In the genomic region with DNA sequence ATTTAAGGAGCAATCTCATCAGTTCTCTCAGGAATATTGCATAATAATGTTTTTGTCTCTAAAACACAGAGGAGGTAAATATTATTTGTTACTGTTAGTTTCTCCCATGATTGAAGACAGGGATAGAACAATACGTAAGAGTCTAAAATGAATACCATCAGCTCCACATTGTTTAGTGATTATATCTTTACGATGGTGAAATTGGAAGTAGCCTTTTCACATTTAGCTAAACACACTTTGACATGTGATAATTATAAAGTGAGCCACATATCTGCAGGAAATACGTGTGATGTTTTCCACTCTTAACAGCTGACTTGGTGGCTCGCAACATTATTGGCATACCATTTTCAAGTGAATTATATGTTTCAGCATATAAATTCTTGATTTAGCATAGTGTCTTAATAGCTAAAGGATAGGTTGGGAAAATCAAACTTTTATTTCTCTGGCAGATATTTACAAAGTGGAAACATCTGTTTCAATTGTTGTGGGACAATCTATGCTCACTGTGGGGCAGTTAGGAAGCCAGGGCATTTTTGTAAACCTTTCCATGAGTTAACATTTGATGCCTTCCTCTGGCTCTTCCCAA, we compare ENCODE assay signal across 1 cellular context.
TF ChIP-seq lines count a peak whose summit lies in the region.

No MANE protein-coding gene starts in this region.

TF ChIP-seq in SK-N-SH, 30 proteins besides CTCF, POLR2A, EP300 and RAD21 (continued from another document):
- TF ChIP-seq PBX3 (IDR thresholded peaks at IDR 0.05), result no peak; the same call in 1 of the 2 replicates
- no peak for TF ChIP-seq MEF2A (IDR thresholded peaks at IDR 0.05; ENCODE audit: borderline replicate concordance, low read depth)
- TF ChIP-seq FOSL2 (IDR thresholded peaks at IDR 0.05; ENCODE audit: borderline replicate concordance, low read depth), result no peak
- TF ChIP-seq FOXJ3 (CRISPR knock-in tag; IDR thresholded peaks at IDR 0.05), result no peak
- TF ChIP-seq, protein P1, sequence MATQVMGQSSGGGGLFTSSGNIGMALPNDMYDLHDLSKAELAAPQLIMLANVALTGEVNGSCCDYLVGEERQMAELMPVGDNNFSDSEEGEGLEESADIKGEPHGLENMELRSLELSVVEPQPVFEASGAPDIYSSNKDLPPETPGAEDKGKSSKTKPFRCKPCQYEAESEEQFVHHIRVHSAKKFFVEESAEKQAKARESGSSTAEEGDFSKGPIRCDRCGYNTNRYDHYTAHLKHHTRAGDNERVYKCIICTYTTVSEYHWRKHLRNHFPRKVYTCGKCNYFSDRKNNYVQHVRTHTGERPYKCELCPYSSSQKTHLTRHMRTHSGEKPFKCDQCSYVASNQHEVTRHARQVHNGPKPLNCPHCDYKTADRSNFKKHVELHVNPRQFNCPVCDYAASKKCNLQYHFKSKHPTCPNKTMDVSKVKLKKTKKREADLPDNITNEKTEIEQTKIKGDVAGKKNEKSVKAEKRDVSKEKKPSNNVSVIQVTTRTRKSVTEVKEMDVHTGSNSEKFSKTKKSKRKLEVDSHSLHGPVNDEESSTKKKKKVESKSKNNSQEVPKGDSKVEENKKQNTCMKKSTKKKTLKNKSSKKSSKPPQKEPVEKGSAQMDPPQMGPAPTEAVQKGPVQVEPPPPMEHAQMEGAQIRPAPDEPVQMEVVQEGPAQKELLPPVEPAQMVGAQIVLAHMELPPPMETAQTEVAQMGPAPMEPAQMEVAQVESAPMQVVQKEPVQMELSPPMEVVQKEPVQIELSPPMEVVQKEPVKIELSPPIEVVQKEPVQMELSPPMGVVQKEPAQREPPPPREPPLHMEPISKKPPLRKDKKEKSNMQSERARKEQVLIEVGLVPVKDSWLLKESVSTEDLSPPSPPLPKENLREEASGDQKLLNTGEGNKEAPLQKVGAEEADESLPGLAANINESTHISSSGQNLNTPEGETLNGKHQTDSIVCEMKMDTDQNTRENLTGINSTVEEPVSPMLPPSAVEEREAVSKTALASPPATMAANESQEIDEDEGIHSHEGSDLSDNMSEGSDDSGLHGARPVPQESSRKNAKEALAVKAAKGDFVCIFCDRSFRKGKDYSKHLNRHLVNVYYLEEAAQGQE (IDR thresholded peaks at IDR 0.05; ENCODE audit: low read depth, low read length), result no peak
- TF ChIP-seq GABPA (IDR thresholded peaks at IDR 0.05; ENCODE audit: low read depth), result no peak
